Comparison of ENCODE assay signal across 28 cellular contexts in the genomic region with DNA sequence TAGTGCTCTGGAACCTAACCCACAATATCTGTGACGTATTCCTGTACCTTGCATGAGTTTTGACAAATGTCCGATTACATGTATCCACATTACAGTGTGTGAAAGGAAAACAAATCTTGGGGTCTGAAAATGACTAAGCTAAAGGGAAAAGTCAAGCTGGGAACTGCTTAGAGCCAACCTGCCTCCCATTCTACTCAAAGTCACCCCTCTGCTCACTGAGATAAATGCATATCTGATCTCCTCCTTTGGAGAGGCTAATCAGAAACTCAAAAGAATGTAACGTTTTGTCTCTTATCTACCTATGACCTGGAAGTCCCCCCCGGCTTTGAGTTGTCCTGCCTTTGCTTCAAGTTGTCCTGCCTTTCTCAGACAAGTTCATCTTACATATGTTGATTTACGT.
"Had no signal": no experiment of that assay in that cellular context is flagged by ENCODE, and none has a peak within 500 bp of the region (broad histone marks: within the 10 kb centered on the region; RNA-seq: fewer than 3 reads in every experiment).

No MANE protein-coding gene starts in this region.

- H3K36me3 ChIP-seq: neural progenitor cell, neutrophil, ovary, pancreas, prostate gland, right atrium auricular region, right lobe of liver, sigmoid colon, spleen had no signal

- H2AFZ ChIP-seq: neural progenitor cell, parathyroid adenoma had no signal

- DNase-seq: naive thymus-derived CD8-positive, alpha-beta T cell; natural killer cell; nephron progenitor cell; nucleus accumbens; occipital lobe; ovary; pancreas; posterior cingulate gyrus; psoas muscle; retina; right cardiac atrium; right lobe of liver; sigmoid colon; small intestine; spleen; stimulated activated CD4-positive, alpha-beta T cell treated with anti-CD3 and anti-CD28 coated beads, Interleukin-12 subunit alpha, Interleukin-12 subunit beta, amount 100 ng/mL, for 4 hours; stimulated activated CD4-positive, alpha-beta T cell treated with anti-CD3 and anti-CD28 coated beads, Interleukin-15, amount 100 ng/mL, for 24 hours; stimulated activated CD4-positive, alpha-beta T cell treated with anti-CD3 and anti-CD28 coated beads, Interleukin-1b, Interleukin-23, amount 100 ng/mL, for 48 hours; stimulated activated CD4-positive, alpha-beta T cell treated with anti-CD3 and anti-CD28 coated beads, Interleukin-2, amount 100 ng/mL, for 24 hours had no signal

- FAIRE-seq: pancreas, small intestine had no signal

- H3K4me2 ChIP-seq: neural progenitor cell, smooth muscle cell had no signal

- ATAC-seq: naive thymus-derived CD8-positive, alpha-beta T cell; natural killer cell; natural killer cell treated with Interleukin-12 subunit alpha and Interleukin-12 subunit beta and Interleukin-15 and Interleukin-18, amount 100 ng/mL, for 72 hours; pancreas; psoas muscle; right cardiac atrium; right lobe of liver; sciatic nerve had no signal

- H3K4me3 ChIP-seq: neural progenitor cell, ovary, pancreas, prostate gland, psoas muscle, right atrium auricular region, right lobe of liver, sigmoid colon, skin epidermis, smooth muscle cell, spleen had no signal

- H3K9ac ChIP-seq: neural progenitor cell, parathyroid adenoma had no signal

- H3K27me3 ChIP-seq: neural progenitor cell, neutrophil, ovary, pancreas, right atrium auricular region, right lobe of liver, sigmoid colon, spleen had no signal

- H3K79me2 ChIP-seq: parathyroid adenoma had no signal

- H3K9me3 ChIP-seq: neutrophil, pancreas, prostate gland, psoas muscle, right atrium auricular region, right lobe of liver had no signal

- H3K4me1 ChIP-seq: pancreas, parathyroid adenoma, prostate gland, psoas muscle, right atrium auricular region, right lobe of liver, sigmoid colon, spleen had no signal

- H3K27ac ChIP-seq: neural progenitor cell, neutrophil, ovary, pancreas, parathyroid adenoma, prostate gland, psoas muscle, right atrium auricular region, right lobe of liver, sigmoid colon, skin epidermis, spleen had no signal
